22 cellular contexts compared by ENCODE assay signal in genomic region chr15:81795899-81796298, GRCh38.
"Had no signal": no experiment of that assay in that cellular context is flagged by ENCODE, and none has a peak within 500 bp of the region (broad histone marks: within the 10 kb centered on the region; RNA-seq: fewer than 3 reads in every experiment).

No MANE protein-coding gene starts in this region.

- H3K27me3 ChIP-seq: esophagus squamous epithelium, gastrocnemius medialis, left lung had no signal

- H3K4me3 Mint-ChIP-seq: immature natural killer cell, mesothelial cell of epicardium had no signal

- H3K36me3 Mint-ChIP-seq: immature natural killer cell had no signal

- H3K27ac ChIP-seq: coronary artery, dorsolateral prefrontal cortex, epithelial cell of prostate, esophagus squamous epithelium, gastrocnemius medialis, heart right ventricle, left lung, lower lobe of right lung had no signal

- H3K9me3 Mint-ChIP-seq: immature natural killer cell, mesothelial cell of epicardium had no signal

- H3K4me3 ChIP-seq: coronary artery, dorsolateral prefrontal cortex, esophagus squamous epithelium, gastrocnemius medialis, heart right ventricle, left lung, lower lobe of right lung, mucosa of descending colon had no signal

- H3K4me1 ChIP-seq: esophagus squamous epithelium, gastrocnemius medialis, heart right ventricle, lower lobe of right lung had no signal

- H3K9me3 ChIP-seq: esophagus squamous epithelium, gastrocnemius medialis, heart right ventricle, left lung, lower lobe of right lung, mucosa of descending colon had no signal

- DNase-seq: dermis blood vessel endothelial cell; dorsolateral prefrontal cortex; effector CD4-positive, alpha-beta T cell; effector memory CD4-positive, alpha-beta T cell; erythroblast; esophagus squamous epithelium; foreskin fibroblast; foreskin melanocyte; gastrocnemius medialis; glutamatergic neuron; heart right ventricle; hippocampal formation; immature natural killer cell; left cardiac atrium; left lung; left ventricle myocardium superior; lower lobe of right lung; mesenchymal stem cell; mucosa of descending colon had no signal

- H3K27ac Mint-ChIP-seq: immature natural killer cell, mesothelial cell of epicardium had no signal

- H3K4me1 Mint-ChIP-seq: immature natural killer cell had no signal

- H3K36me3 ChIP-seq: esophagus squamous epithelium, gastrocnemius medialis, heart right ventricle, left lung, lower lobe of right lung had no signal
